ENCODE assay signal across 12 cellular contexts in genomic region chr4:142351958-142352357, GRCh38.
DNase-seq lines count a peak whose midpoint lies in the region; ATAC-seq and TF ChIP-seq lines count a peak whose summit lies in the region.
"Had no signal": no experiment of that assay in that cellular context is flagged by ENCODE, and none has a peak within 500 bp of the region (broad histone marks: within the 10 kb centered on the region; RNA-seq: fewer than 3 reads in every experiment).

No MANE protein-coding gene starts in this region.

- peak overlapping the region; percentile 79 for H3K4me3 Mint-ChIP-seq in activated naive CD4-positive, alpha-beta T cell treated with anti-CD3 and anti-CD28 coated beads, Interleukin-2, amount 50 U/mL, for 24 hours

- peaks cover 100% of the 10 kb centered on the region for H3K4me1 Mint-ChIP-seq in activated naive CD4-positive, alpha-beta T cell treated with anti-CD3 and anti-CD28 coated beads, Interleukin-2, amount 50 U/mL, for 24 hours

- peak overlapping the region; percentile 98 for H3K27ac Mint-ChIP-seq in activated naive CD4-positive, alpha-beta T cell treated with anti-CD3 and anti-CD28 coated beads, Interleukin-2, amount 50 U/mL, for 24 hours
- peak overlapping the region; percentile 37 to 85 for H3K27ac Mint-ChIP-seq in activated naive CD4-positive, alpha-beta T cell treated with anti-CD3 and anti-CD28 coated beads, Interleukin-2, amount 50 U/mL, for 72 hours

- no peaks in the 10 kb centered on the region for H3K9me3 Mint-ChIP-seq in activated naive CD4-positive, alpha-beta T cell treated with anti-CD3 and anti-CD28 coated beads, Interleukin-2, amount 50 U/mL, for 24 hours
- H3K9me3 Mint-ChIP-seq in activated naive CD4-positive, alpha-beta T cell treated with anti-CD3 and anti-CD28 coated beads, Interleukin-2, amount 50 U/mL, for 72 hours = no peaks in the 10 kb centered on the region

- no peak for TF ChIP-seq POLR2A in GM18505 (IDR thresholded peaks at IDR 0.05; ENCODE audit: borderline replicate concordance, extremely low read depth, insufficient read depth, insufficient read length)

- no peak for ATAC-seq in activated naive CD4-positive, alpha-beta T cell treated with anti-CD3 and anti-CD28 coated beads, Interleukin-2, amount 50 U/mL, for 72 hours
- no peak for ATAC-seq in GM18505 (IDR thresholded peaks at IDR 0.05; ENCODE audit: unreplicated experiment)
- ATAC-seq in HG03565 (IDR thresholded peaks at IDR 0.05; ENCODE audit: unreplicated experiment) = no peak

- DNase-seq in activated naive CD4-positive, alpha-beta T cell treated with anti-CD3 and anti-CD28 coated beads, Interleukin-2, amount 50 U/mL, for 16 hours = no peak
- DNase-seq in activated naive CD4-positive, alpha-beta T cell treated with anti-CD3 and anti-CD28 coated beads, Interleukin-2, amount 50 U/mL, for 72 hours (ENCODE audit: low spot score in 2 of 2) = no peak
- DNase-seq in globus pallidus (ENCODE audit: low spot score) (peak; percentile 4), superior temporal gyrus (ENCODE audit: extremely low spot score) (peak; percentile 31), hepatic stellate cell (ENCODE audit: low spot score) (no peak)
- DNase-seq: AML-193, foreskin fibroblast, kidney glomerular epithelial cell, NCI-H1092 treated with DMSO at 0.1 percent for 48 hours had no signal

- H3K36me3 Mint-ChIP-seq in activated naive CD4-positive, alpha-beta T cell treated with anti-CD3 and anti-CD28 coated beads, Interleukin-2, amount 50 U/mL, for 24 hours = peaks cover 5% of the 10 kb centered on the region
- H3K36me3 Mint-ChIP-seq in activated naive CD4-positive, alpha-beta T cell treated with anti-CD3 and anti-CD28 coated beads, Interleukin-2, amount 50 U/mL, for 72 hours = peaks cover 5 to 11% of the 10 kb centered on the region in 2 donors

- no peaks in the 10 kb centered on the region for H3K27me3 Mint-ChIP-seq in activated naive CD4-positive, alpha-beta T cell treated with anti-CD3 and anti-CD28 coated beads, Interleukin-2, amount 50 U/mL, for 24 hours

Comparison
In these comparisons a context has a peak if more than half of its experiments do, and no peak if none do; other contexts are left out.
1. DNase-seq: peak in globus pallidus (single experiment) and superior temporal gyrus (single experiment); none in activated naive CD4-positive, alpha-beta T cell treated with anti-CD3 and anti-CD28 coated beads, Interleukin-2, amount 50 U/mL, for 16 hours (single experiment), activated naive CD4-positive, alpha-beta T cell treated with anti-CD3 and anti-CD28 coated beads, Interleukin-2, amount 50 U/mL, for 72 hours (0 of 2) and hepatic stellate cell (single experiment).